1 cellular context compared by ENCODE assay signal in genomic region chr1:199691540-199691939, GRCh38.
TF ChIP-seq lines count a peak whose summit lies in the region.

No MANE protein-coding gene starts in this region.

TF ChIP-seq in HEK293, 187 proteins besides CTCF, POLR2A, EP300 and RAD21 (continued from another document):
- TF ChIP-seq ZNF324 (tag by site-specific recombination; IDR thresholded peaks at IDR 0.05) (0 out of 2 replicates have a peak, but pooled peaks have one; percentile 38), ZIC2 (tag by site-specific recombination; IDR thresholded peaks at IDR 0.05) (peak; percentile 33; the same call in 1 of the 2 replicates), ZNF701 (tag by site-specific recombination; IDR thresholded peaks at IDR 0.05) (no peak), SCRT2 (tag by site-specific recombination; IDR thresholded peaks at IDR 0.05) (peak; percentile 89), ZNF548 (tag by site-specific recombination; IDR thresholded peaks at IDR 0.05) (no peak), ZNF792 (tag by site-specific recombination; IDR thresholded peaks at IDR 0.05) (no peak), ZNF624 (tag by site-specific recombination; IDR thresholded peaks at IDR 0.05) (no peak), ZNF571 (tag by site-specific recombination; IDR thresholded peaks at IDR 0.05) (no peak), ZBTB11 (tag by site-specific recombination; conservative IDR thresholded peaks at IDR 0.05; ENCODE audit: low read depth) (0 out of 2 replicates have a peak, but pooled peaks have one; percentile 21), ZBTB20 (tag by site-specific recombination; IDR thresholded peaks at IDR 0.05) (0 out of 2 replicates have a peak, but pooled peaks have one; percentile 23), ZSCAN30 (tag by site-specific recombination; IDR thresholded peaks at IDR 0.05) (peak; percentile 33; the same call in 1 of the 2 replicates), TSHZ1 (tag by site-specific recombination; IDR thresholded peaks at IDR 0.05; ENCODE audit: borderline replicate concordance) (peak; percentile 78; the same call in 1 of the 2 replicates), PRDM6 (tag by site-specific recombination; IDR thresholded peaks at IDR 0.05) (peak; percentile 68), PATZ1 (tag by site-specific recombination; IDR thresholded peaks at IDR 0.05) (no peak), ZNF132 (tag by site-specific recombination; IDR thresholded peaks at IDR 0.05; ENCODE audit: borderline replicate concordance) (no peak), ZNF660 (tag by site-specific recombination; IDR thresholded peaks at IDR 0.05) (peak; percentile 38; the same call in 1 of the 2 replicates), ZFP37 (tag by site-specific recombination; IDR thresholded peaks at IDR 0.05) (no peak), ZNF843 (tag by site-specific recombination; IDR thresholded peaks at IDR 0.05) (peak; percentile 69), ZNF449 (tag by site-specific recombination; IDR thresholded peaks at IDR 0.05) (no peak), PRDM10 (tag by site-specific recombination; IDR thresholded peaks at IDR 0.05) (peak; percentile 15; the same call in 1 of the 2 replicates), ZNF664 (tag by site-specific recombination; IDR thresholded peaks at IDR 0.05) (no peak), ZNF692 (tag by site-specific recombination; IDR thresholded peaks at IDR 0.05) (peak; percentile 55; the same call in 1 of the 2 replicates), HIC1 (tag by site-specific recombination; IDR thresholded peaks at IDR 0.05) (peak; percentile 78), IKZF3 (tag by site-specific recombination; IDR thresholded peaks at IDR 0.05) (peak; percentile 74), ZNF600 (tag by site-specific recombination; IDR thresholded peaks at IDR 0.05) (peak; percentile 57; the same call in 1 of the 2 replicates), ATF2 (tag by site-specific recombination; IDR thresholded peaks at IDR 0.05; ENCODE audit: low read depth) (peak; percentile 68), ZNF398 (tag by site-specific recombination; IDR thresholded peaks at IDR 0.05) (0 out of 2 replicates have a peak, but pooled peaks have one; percentile 41), ZNF76 (tag by site-specific recombination; IDR thresholded peaks at IDR 0.05; ENCODE audit: borderline replicate concordance, low read depth) (no peak), GLIS1 (tag by site-specific recombination; IDR thresholded peaks at IDR 0.05) (peak; percentile 20; the same call in 1 of the 2 replicates)
TF ChIP-seq in HEK293: peak in this region for 33.
